13 cellular contexts compared by ENCODE assay signal in genomic region chr7:70334883-70335282, GRCh38.
A peak's percentile ranks its signal among the peaks of the same experiment; 100 is the strongest.
DNase-seq lines count a peak whose midpoint lies in the region; ATAC-seq and TF ChIP-seq lines count a peak whose summit lies in the region.
"Had no signal": no experiment of that assay in that cellular context is flagged by ENCODE, and none has a peak within 500 bp of the region (broad histone marks: within the 10 kb centered on the region; RNA-seq: fewer than 3 reads in every experiment).

No MANE protein-coding gene starts in this region.

- H3K36me3 Mint-ChIP-seq in activated naive CD4-positive, alpha-beta T cell treated with anti-CD3 and anti-CD28 coated beads, Interleukin-2, amount 50 U/mL, for 72 hours = peaks cover 0 to 8% of the 10 kb centered on the region in 2 donors
- H3K36me3 Mint-ChIP-seq in activated naive CD4-positive, alpha-beta T cell treated with anti-CD3 and anti-CD28 coated beads for 36 hours (ENCODE audit: low read depth) = no peaks in the 10 kb centered on the region
- H3K36me3 Mint-ChIP-seq in endothelial cell (ENCODE audit: low read depth, unreplicated experiment) (no peaks in the 10 kb centered on the region), mesothelial cell of epicardium (peaks cover 19% of the 10 kb centered on the region)

- peaks cover 3 to 18% of the 10 kb centered on the region in 2 donors for H3K9me3 Mint-ChIP-seq in activated naive CD4-positive, alpha-beta T cell treated with anti-CD3 and anti-CD28 coated beads, Interleukin-2, amount 50 U/mL, for 72 hours
- H3K9me3 Mint-ChIP-seq in activated naive CD4-positive, alpha-beta T cell treated with anti-CD3 and anti-CD28 coated beads for 36 hours = no peaks in the 10 kb centered on the region
- H3K9me3 Mint-ChIP-seq in endothelial cell (ENCODE audit: unreplicated experiment) = no peaks in the 10 kb centered on the region
- peaks cover 26% of the 10 kb centered on the region for H3K9me3 Mint-ChIP-seq in mesothelial cell of epicardium

- peak; percentile 37 to 55 for ATAC-seq in activated naive CD4-positive, alpha-beta T cell treated with anti-CD3 and anti-CD28 coated beads, Interleukin-2, amount 50 U/mL, for 72 hours

- no peaks in the 10 kb centered on the region for H3K27me3 Mint-ChIP-seq in activated naive CD4-positive, alpha-beta T cell treated with anti-CD3 and anti-CD28 coated beads for 36 hours (ENCODE audit: low read depth)
- H3K27me3 Mint-ChIP-seq in endothelial cell (ENCODE audit: unreplicated experiment) (peaks cover 3% of the 10 kb centered on the region), mesothelial cell of epicardium (ENCODE audit: low read depth) (no peaks in the 10 kb centered on the region)

- DNase-seq in activated naive CD4-positive, alpha-beta T cell treated with anti-CD3 and anti-CD28 coated beads, Interleukin-2, amount 50 U/mL, for 72 hours (ENCODE audit: low spot score in 2 of 2) = no peak
- no peak for DNase-seq in activated naive CD4-positive, alpha-beta T cell treated with anti-CD3 and anti-CD28 coated beads for 36 hours
- peak; percentile 3 for DNase-seq in LHCN-M2 (ENCODE audit: low read depth)
- peak; percentile 14 for DNase-seq in cerebellar cortex (ENCODE audit: low spot score)
- peak; percentile 32 for DNase-seq in superior temporal gyrus (ENCODE audit: extremely low spot score)
- no peak for DNase-seq in endothelial cell (ENCODE audit: low spot score)
- no peak for DNase-seq in SW480 (ENCODE audit: low spot score)
- DNase-seq in mesothelial cell of epicardium (ENCODE audit: low spot score in 2 of 2, unreplicated experiment in 2 of 2) = no peak
- DNase-seq: NCI-H1436, occipital lobe, retina, SHP77, thyroid gland had no signal

- no peak overlapping the region for H3K27ac Mint-ChIP-seq in activated naive CD4-positive, alpha-beta T cell treated with anti-CD3 and anti-CD28 coated beads, Interleukin-2, amount 50 U/mL, for 72 hours
- H3K27ac Mint-ChIP-seq in activated naive CD4-positive, alpha-beta T cell treated with anti-CD3 and anti-CD28 coated beads for 36 hours = no peak overlapping the region
- H3K27ac Mint-ChIP-seq in endothelial cell (ENCODE audit: unreplicated experiment) (no peak overlapping the region), mesothelial cell of epicardium (no peak overlapping the region)

- TF ChIP-seq CTCF in endothelial cell (IDR thresholded peaks at IDR 0.05; ENCODE audit: unreplicated experiment) (no peak), mesothelial cell of epicardium (IDR thresholded peaks at IDR 0.05; ENCODE audit: unreplicated experiment) (no peak)

- intact Hi-C loops in activated naive CD4-positive, alpha-beta T cell treated with anti-CD3 and anti-CD28 coated beads for 36 hours (cut with micrococcal nuclease) = no loop called here

- H3K4me3 Mint-ChIP-seq in activated naive CD4-positive, alpha-beta T cell treated with anti-CD3 and anti-CD28 coated beads for 36 hours = no peak overlapping the region
- H3K4me3 Mint-ChIP-seq in endothelial cell (ENCODE audit: unreplicated experiment) (no peak overlapping the region), mesothelial cell of epicardium (no peak overlapping the region)

- H3K4me1 Mint-ChIP-seq in activated naive CD4-positive, alpha-beta T cell treated with anti-CD3 and anti-CD28 coated beads for 36 hours (ENCODE audit: low read depth) = peaks cover 14% of the 10 kb centered on the region
- H3K4me1 Mint-ChIP-seq in endothelial cell (ENCODE audit: unreplicated experiment) (peaks cover 4% of the 10 kb centered on the region), mesothelial cell of epicardium (no peaks in the 10 kb centered on the region)

- CTCF ChIA-PET in activated naive CD4-positive, alpha-beta T cell treated with anti-CD3 and anti-CD28 coated beads for 36 hours (lab: Charles Lee) = no interaction called here

Comparison
In these comparisons a context has a peak if more than half of its experiments do, and no peak if none do; other contexts are left out.
1. DNase-seq: peak in LHCN-M2 (single experiment), cerebellar cortex (single experiment) and superior temporal gyrus (single experiment); none in activated naive CD4-positive, alpha-beta T cell treated with anti-CD3 and anti-CD28 coated beads, Interleukin-2, amount 50 U/mL, for 72 hours (0 of 2), activated naive CD4-positive, alpha-beta T cell treated with anti-CD3 and anti-CD28 coated beads for 36 hours (single experiment), endothelial cell (single experiment), SW480 (single experiment) and mesothelial cell of epicardium (0 of 2).